8 cellular contexts compared by ENCODE assay signal in genomic region chr14:75430106-75430505, GRCh38. TPM values are rescaled to one million over a fixed set of nuclear protein-coding genes. Genes with fewer than 3 reads are reported as not detected.
DNase-seq lines count a peak whose midpoint lies in the region; ATAC-seq and TF ChIP-seq lines count a peak whose summit lies in the region.

No MANE protein-coding gene starts in this region.

- POLR2A ChIA-PET in BJ (lab: Charles Lee): interaction anchor here (1.0 kb wide), 1 partner anchor 10 kb away, joined by 3 read pairs; no protein-coding TSS in a partner anchor
- POLR2A ChIA-PET in activated B cell treated with CpG ODN at 0.5 μM for 24 hours (lab: Charles Lee): interaction anchor here (0.5 kb wide), 1 partner anchor 93 kb away, joined by 6 read pairs; no protein-coding TSS in a partner anchor

- no peaks in the 10 kb centered on the region for H3K9me3 Mint-ChIP-seq in activated B cell treated with CpG ODN at 0.5 μM for 24 hours

- H3K27ac Mint-ChIP-seq in activated B cell treated with CpG ODN at 0.5 μM for 24 hours: peak overlapping the region; percentile 19

- peaks cover 26% of the 10 kb centered on the region for H3K36me3 Mint-ChIP-seq in activated B cell treated with CpG ODN at 0.5 μM for 24 hours (ENCODE audit: low read depth)

- no peaks in the 10 kb centered on the region for H3K27me3 Mint-ChIP-seq in activated B cell treated with CpG ODN at 0.5 μM for 24 hours

- H3K4me1 Mint-ChIP-seq in activated B cell treated with CpG ODN at 0.5 μM for 24 hours: peaks cover 41% of the 10 kb centered on the region

- no peak for DNase-seq in BJ (ENCODE audit: low read depth)
- no peak for DNase-seq in activated B cell treated with CpG ODN at 0.5 μM for 24 hours
- DNase-seq in EL: no peak
- no peak for DNase-seq in stimulated activated CD4-positive, alpha-beta T cell treated with anti-CD3 and anti-CD28 coated beads, Interleukin-4, amount 100 ng/mL, for 4 hours
- DNase-seq in NCI-H526 treated with DMSO at 0.1 percent for 48 hours (lab: John Stamatoyannopoulos, UW): no peak

- H3K4me3 Mint-ChIP-seq in activated B cell treated with CpG ODN at 0.5 μM for 24 hours: peak overlapping the region; percentile 20

- intact Hi-C loops in activated B cell treated with CpG ODN at 0.5 μM for 24 hours (cut with micrococcal nuclease): no loop called here

- TF ChIP-seq POLR2A in gastroesophageal sphincter (IDR thresholded peaks at IDR 0.05): no peak

- H3K4me1 ChIP-seq in gastroesophageal sphincter: peaks cover 0 to 77% (median 29%) of the 10 kb centered on the region in 3 donors
- H3K4me1 ChIP-seq in neutrophil (ENCODE audit: control insufficient read depth in 1 of 2, insufficient read depth in 1 of 2, low read depth in 1 of 2, low read length in 1 of 2): peaks cover 47 to 60% of the 10 kb centered on the region in 2 experiments

- WGBS in gastroesophageal sphincter (ENCODE audit: low coverage in 1 of 2), 2 donors: 0 to 14% methylated on average over 2 to 3 of the region's 7 CpGs

- H3K27me3 ChIP-seq in BJ (ENCODE audit: control insufficient read depth, insufficient read depth, low read length) (no peaks in the 10 kb centered on the region), gastroesophageal sphincter (no peaks in the 10 kb centered on the region), neutrophil (no peaks in the 10 kb centered on the region)

- CTCF ChIA-PET in BJ (lab: Yijun Ruan, JAX) (interaction anchor here (1.3 to 4.9 kb wide), 5 partner anchors 10 to 120 kb away, joined by 3 to 32 read pairs (median 4); no protein-coding TSS in a partner anchor), activated B cell treated with CpG ODN at 0.5 μM for 24 hours (lab: Charles Lee) (interaction anchor here (0.6 to 0.9 kb wide), 2 partner anchors 24 to 87 kb away, joined by 3 to 4 read pairs; no protein-coding TSS in a partner anchor)

- peaks cover 13% of the 10 kb centered on the region for H3K36me3 ChIP-seq in BJ (ENCODE audit: control insufficient read depth, insufficient read depth, low read length)
- H3K36me3 ChIP-seq in gastroesophageal sphincter: peaks cover 0 to 28% of the 10 kb centered on the region in 2 donors
- H3K36me3 ChIP-seq in neutrophil: peaks cover 37% of the 10 kb centered on the region

- TF ChIP-seq CTCF in BJ (IDR thresholded peaks at IDR 0.05; ENCODE audit: insufficient read depth, low read depth, low read length): no peak
- no peak for TF ChIP-seq CTCF in activated B cell treated with CpG ODN at 0.5 μM for 24 hours (IDR thresholded peaks at IDR 0.05)
- TF ChIP-seq CTCF in gastroesophageal sphincter (IDR thresholded peaks at IDR 0.05): no peak
- no peak for TF ChIP-seq CTCF in neutrophil (IDR thresholded peaks at IDR 0.05)

- peak overlapping the region in 3 of 4 donors; percentile 93 to 97 (median 96) for H3K27ac ChIP-seq in gastroesophageal sphincter
- H3K27ac ChIP-seq in neutrophil: peak overlapping the region; percentile 96

- no peak for ATAC-seq in activated B cell treated with CpG ODN at 0.5 μM for 24 hours (ENCODE audit: low read depth)
- peak; percentile 45 for ATAC-seq in gastroesophageal sphincter
- ATAC-seq in HG03378 (IDR thresholded peaks at IDR 0.05; ENCODE audit: unreplicated experiment): no peak

- no peaks in the 10 kb centered on the region for H3K9me3 ChIP-seq in gastroesophageal sphincter
- no peaks in the 10 kb centered on the region for H3K9me3 ChIP-seq in neutrophil

- H3K4me3 ChIP-seq in BJ (ENCODE audit: low read depth, low read length) (peak overlapping the region; percentile 84), gastroesophageal sphincter (peak overlapping the region; percentile 4 to 79), neutrophil (ENCODE audit: low read depth in 1 of 2, low read length in 1 of 2) (peak overlapping the region; percentile 81)

- TF ChIP-seq EP300 in gastroesophageal sphincter (IDR thresholded peaks at IDR 0.05): no peak

RNA-seq across cellular contexts. Expression of gene JDP2, which starts 2.3 kb away (rescaled TPM):
- polyA plus RNA-seq in BJ (2011; rRNA removed): 83.8 and 88.7 TPM in 2 replicates
- 44.8 and 54.0 TPM in 2 replicates for polyA minus RNA-seq in BJ (2011; rRNA and poly(A)+ RNA removed)
- 21.2 and 21.8 TPM in 2 replicates for total RNA-seq in activated B cell treated with CpG ODN at 0.5 μM for 24 hours
- total RNA-seq in gastroesophageal sphincter: 10 to 100 TPM; 55.6 to 90.0 (median 70.8) TPM
